13 cellular contexts compared by ENCODE assay signal in the genomic region with DNA sequence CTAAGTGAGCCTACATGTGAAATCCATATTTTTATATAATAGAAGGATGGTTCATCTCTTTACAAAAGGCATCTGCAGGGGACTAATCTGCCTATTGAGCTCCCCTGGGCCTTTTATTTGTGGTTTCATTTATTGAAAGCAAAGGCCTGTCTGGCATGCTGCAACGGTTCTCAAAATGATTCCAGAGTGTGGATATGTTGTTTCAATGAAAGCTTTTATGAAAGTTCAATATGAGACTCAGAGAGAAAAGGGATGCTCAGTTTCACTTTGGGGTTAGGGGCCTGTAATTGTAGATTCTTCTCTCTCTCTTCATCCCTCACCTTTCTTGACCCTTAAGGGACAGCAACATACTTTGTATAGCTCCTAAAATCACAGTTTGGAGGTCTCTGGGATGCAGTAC.
DNase-seq lines count a peak whose midpoint lies in the region; ATAC-seq and TF ChIP-seq lines count a peak whose summit lies in the region.
"Had no signal": no experiment of that assay in that cellular context is flagged by ENCODE, and none has a peak within 500 bp of the region (broad histone marks: within the 10 kb centered on the region; RNA-seq: fewer than 3 reads in every experiment).

No MANE protein-coding gene starts in this region.

- CTCF ChIA-PET in activated CD4-positive, alpha-beta T cell treated with anti-CD3 and anti-CD28 coated beads for 36 hours (lab: Charles Lee): interaction anchor here (0.7 kb wide), 1 partner anchor 604 kb away, joined by 3 read pairs; no protein-coding TSS in a partner anchor
- CTCF ChIA-PET in mammary epithelial cell (lab: Charles Lee; ENCODE audit: low non-redundant PET): no interaction called here

- H2AFZ ChIP-seq in mammary epithelial cell (ENCODE audit: low read depth, low read length): no peak overlapping the region

- no peaks in the 10 kb centered on the region for H3K36me3 ChIP-seq in mammary epithelial cell (ENCODE audit: insufficient read depth, low read length)
- H3K36me3 ChIP-seq: cardiac muscle cell, spleen had no signal

- BruUV-seq in mammary epithelial cell (replicated peaks; lab: Mats Ljungman, UMichigan): no TSS peak

- H3K4me3 ChIP-seq in mammary epithelial cell (replicated peaks in 1 of 3; ENCODE audit: insufficient read depth in 1 of 3, low read depth in 2 of 3, low read length in 3 of 3): no peak overlapping the region
- H3K4me3 ChIP-seq: cardiac muscle cell, spleen had no signal

- peaks cover 3% of the 10 kb centered on the region for H4K20me1 ChIP-seq in mammary epithelial cell (ENCODE audit: insufficient read depth, low read length)

- no peaks in the 10 kb centered on the region for H3K36me3 Mint-ChIP-seq in activated CD4-positive, alpha-beta T cell treated with anti-CD3 and anti-CD28 coated beads for 36 hours (ENCODE audit: low read depth)
- peaks cover 33% of the 10 kb centered on the region for H3K36me3 Mint-ChIP-seq in activated naive CD8-positive, alpha-beta T cell treated with anti-CD3 and anti-CD28 coated beads, Interleukin-2, amount 10 ng/mL, durations not matched to agents 7 days and 5 days

- H3K9me3 Mint-ChIP-seq in activated CD4-positive, alpha-beta T cell treated with anti-CD3 and anti-CD28 coated beads for 36 hours (ENCODE audit: low read depth): no peaks in the 10 kb centered on the region
- peaks cover 6% of the 10 kb centered on the region for H3K9me3 Mint-ChIP-seq in activated naive CD8-positive, alpha-beta T cell treated with anti-CD3 and anti-CD28 coated beads, Interleukin-2, amount 10 ng/mL, durations not matched to agents 7 days and 5 days

- in situ Hi-C loops in mammary epithelial cell (cut with MboI; ENCODE audit: low sequenced_read_pairs in 2 of 2): no loop called here

- intact Hi-C loops in activated CD4-positive, alpha-beta T cell treated with anti-CD3 and anti-CD28 coated beads for 36 hours (cut with DNase I, micrococcal nuclease): no loop called here
- intact Hi-C loops in mammary epithelial cell (cut with micrococcal nuclease): no loop called here

- WGBS in mammary epithelial cell (ENCODE audit: low coverage, missing lambda C conversion rate): 14% methylated on average over 1 of the region's 1 CpG

- POLR2A ChIA-PET in activated CD4-positive, alpha-beta T cell treated with anti-CD3 and anti-CD28 coated beads for 36 hours (lab: Charles Lee): no interaction called here
- POLR2A ChIA-PET in activated naive CD8-positive, alpha-beta T cell treated with anti-CD3 and anti-CD28 coated beads, Interleukin-2, amount 10 ng/mL, durations not matched to agents 7 days and 5 days (lab: Charles Lee): no interaction called here

- no peaks in the 10 kb centered on the region for H3K9me3 ChIP-seq in mammary epithelial cell (replicated peaks; ENCODE audit: insufficient read depth, low read length)
- H3K9me3 ChIP-seq: SK-N-SH, spleen had no signal

- no peaks in the 10 kb centered on the region for H3K79me2 ChIP-seq in mammary epithelial cell (ENCODE audit: insufficient read depth, low read length)

- no peak overlapping the region for H3K4me3 Mint-ChIP-seq in activated CD4-positive, alpha-beta T cell treated with anti-CD3 and anti-CD28 coated beads for 36 hours
- H3K4me3 Mint-ChIP-seq in activated naive CD8-positive, alpha-beta T cell treated with anti-CD3 and anti-CD28 coated beads, Interleukin-2, amount 10 ng/mL, durations not matched to agents 7 days and 5 days: peak overlapping the region; percentile 72

- no peak overlapping the region for H3K9ac ChIP-seq in mammary epithelial cell (ENCODE audit: insufficient read depth, low read length)
- H3K9ac ChIP-seq: SK-N-SH had no signal

- no peaks in the 10 kb centered on the region for H3K27me3 Mint-ChIP-seq in activated CD4-positive, alpha-beta T cell treated with anti-CD3 and anti-CD28 coated beads for 36 hours
- no peaks in the 10 kb centered on the region for H3K27me3 Mint-ChIP-seq in activated naive CD8-positive, alpha-beta T cell treated with anti-CD3 and anti-CD28 coated beads, Interleukin-2, amount 10 ng/mL, durations not matched to agents 7 days and 5 days

- H3K27ac Mint-ChIP-seq in activated CD4-positive, alpha-beta T cell treated with anti-CD3 and anti-CD28 coated beads for 36 hours: no peak overlapping the region
- H3K27ac Mint-ChIP-seq in activated naive CD8-positive, alpha-beta T cell treated with anti-CD3 and anti-CD28 coated beads, Interleukin-2, amount 10 ng/mL, durations not matched to agents 7 days and 5 days: peak overlapping the region; percentile 87

- ATAC-seq in activated CD4-positive, alpha-beta T cell treated with anti-CD3 and anti-CD28 coated beads for 36 hours: peak; percentile 33
- ATAC-seq in GM19463 (IDR thresholded peaks at IDR 0.05; ENCODE audit: unreplicated experiment) (peak; percentile 34), HG03378 (IDR thresholded peaks at IDR 0.05; ENCODE audit: unreplicated experiment) (peak; percentile 30), GM19328 (IDR thresholded peaks at IDR 0.05; ENCODE audit: unreplicated experiment) (no peak)
- no peak for ATAC-seq in activated naive CD8-positive, alpha-beta T cell treated with anti-CD3 and anti-CD28 coated beads, Interleukin-2, amount 10 ng/mL, durations not matched to agents 7 days and 5 days (ENCODE audit: low read depth)

- no peak overlapping the region for H3K27ac ChIP-seq in mammary epithelial cell (ENCODE audit: insufficient read depth, low read depth, low read length)
- H3K27ac ChIP-seq: cardiac muscle cell, spleen had no signal

- dilution Hi-C loops in mammary epithelial cell (cut with HindIII; ENCODE audit: low sequenced_read_pairs): no loop called here

- H3K4me2 ChIP-seq in mammary epithelial cell (ENCODE audit: insufficient read depth, low read depth, low read length): no peak overlapping the region
- H3K4me2 ChIP-seq: SK-N-SH had no signal

- peaks cover 2% of the 10 kb centered on the region for H3K27me3 ChIP-seq in mammary epithelial cell (ENCODE audit: insufficient read depth, low read length)
- H3K27me3 ChIP-seq: cardiac muscle cell, spleen had no signal

- peaks cover 33% of the 10 kb centered on the region for H3K4me1 Mint-ChIP-seq in activated CD4-positive, alpha-beta T cell treated with anti-CD3 and anti-CD28 coated beads for 36 hours
- peaks cover 50% of the 10 kb centered on the region for H3K4me1 Mint-ChIP-seq in activated naive CD8-positive, alpha-beta T cell treated with anti-CD3 and anti-CD28 coated beads, Interleukin-2, amount 10 ng/mL, durations not matched to agents 7 days and 5 days

- no peak for TF ChIP-seq CTCF in mammary epithelial cell (conservative IDR thresholded peaks at IDR 0.05 in 1 of 2, IDR thresholded peaks at IDR 0.05 in 1 of 2; ENCODE audit: extremely low read depth in 1 of 2, insufficient read depth in 1 of 2, low read depth in 1 of 2, low read length in 2 of 2)

- peaks cover 3% of the 10 kb centered on the region for H3K4me1 ChIP-seq in mammary epithelial cell (ENCODE audit: insufficient read depth, low read length)

- DNase-seq in activated CD4-positive, alpha-beta T cell treated with anti-CD3 and anti-CD28 coated beads for 36 hours: no peak
- DNase-seq in activated CD4-positive, alpha-beta T cell treated with anti-CD3 and anti-CD28 coated beads, Interleukin-2, amount 50 U/mL, for 48 hours: no peak
- no peak for DNase-seq in activated naive CD8-positive, alpha-beta T cell treated with anti-CD3 and anti-CD28 coated beads, Interleukin-2, amount 10 ng/mL, durations not matched to agents 7 days and 5 days
- DNase-seq in DMS53 treated with DMSO at 0.1 percent for 48 hours (lab: John Stamatoyannopoulos, UW; ENCODE audit: unreplicated experiment) (no peak), mammary epithelial cell (no peak)
- DNase-seq: activated naive CD4-positive, alpha-beta T cell treated with Interleukin-2 at 50 U/mL for 16 hours; NCI-H2171; SK-N-SH; spleen had no signal

Comparison
In these comparisons a context has a peak if more than half of its experiments do, and no peak if none do; other contexts are left out.
1. ATAC-seq: peak in activated CD4-positive, alpha-beta T cell treated with anti-CD3 and anti-CD28 coated beads for 36 hours (single experiment), GM19463 (single experiment) and HG03378 (single experiment); none in activated naive CD8-positive, alpha-beta T cell treated with anti-CD3 and anti-CD28 coated beads, Interleukin-2, amount 10 ng/mL, durations not matched to agents 7 days and 5 days (single experiment) and GM19328 (single experiment).